ENCODE assay signal across 1 cellular context in the genomic region with DNA sequence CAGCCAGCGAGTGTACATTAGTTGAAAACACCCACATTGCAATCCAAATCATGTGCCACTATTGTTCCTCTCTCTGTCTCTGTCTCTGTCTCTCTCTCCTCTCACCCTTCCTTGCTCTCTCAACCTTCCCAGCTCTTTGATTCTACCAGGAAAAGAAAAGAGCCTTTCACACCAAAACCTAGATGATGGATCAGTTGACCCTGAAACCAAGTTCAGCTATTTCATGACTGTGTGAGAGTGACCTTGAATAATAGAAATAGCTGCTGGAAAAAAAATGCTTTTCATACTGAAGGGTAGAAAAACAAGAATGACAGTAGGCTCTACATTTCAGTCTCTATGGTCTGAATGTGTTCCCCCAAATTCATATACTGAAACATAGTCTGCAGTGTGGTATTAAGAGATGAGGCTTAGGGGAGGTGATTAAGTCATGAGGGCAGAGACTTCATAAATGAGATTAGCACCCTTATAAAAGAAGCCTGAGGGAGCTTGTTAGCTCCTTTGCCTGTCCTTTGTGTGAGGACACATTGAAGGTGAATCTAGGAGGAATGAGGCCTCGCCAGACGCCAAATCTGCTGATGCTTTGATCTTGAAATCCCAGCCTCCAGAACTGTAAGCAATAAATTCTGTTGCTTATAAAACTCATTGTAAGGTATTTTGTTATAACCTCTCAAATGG.
A peak's percentile ranks its signal among the peaks of the same experiment; 100 is the strongest.
TF ChIP-seq lines count a peak whose summit lies in the region.

No MANE protein-coding gene starts in this region.

TF ChIP-seq in HepG2, 621 proteins besides CTCF, POLR2A, EP300 and RAD21 (continued from another document):
- TF ChIP-seq CEBPB (IDR thresholded peaks at IDR 0.05; ENCODE audit: borderline replicate concordance, low read depth, low read length), result no peak
- TF ChIP-seq SUZ12 (IDR thresholded peaks at IDR 0.05; ENCODE audit: low read depth, low read length), result no peak
- TF ChIP-seq ZBTB3 (CRISPR knock-in tag; IDR thresholded peaks at IDR 0.05; ENCODE audit: borderline replicate concordance, low read depth), result no peak
- no peak for TF ChIP-seq SOX6 (IDR thresholded peaks at IDR 0.05)
- TF ChIP-seq SOX6 (CRISPR knock-in tag; IDR thresholded peaks at IDR 0.05), result peak; percentile 93
